In the genomic region with DNA sequence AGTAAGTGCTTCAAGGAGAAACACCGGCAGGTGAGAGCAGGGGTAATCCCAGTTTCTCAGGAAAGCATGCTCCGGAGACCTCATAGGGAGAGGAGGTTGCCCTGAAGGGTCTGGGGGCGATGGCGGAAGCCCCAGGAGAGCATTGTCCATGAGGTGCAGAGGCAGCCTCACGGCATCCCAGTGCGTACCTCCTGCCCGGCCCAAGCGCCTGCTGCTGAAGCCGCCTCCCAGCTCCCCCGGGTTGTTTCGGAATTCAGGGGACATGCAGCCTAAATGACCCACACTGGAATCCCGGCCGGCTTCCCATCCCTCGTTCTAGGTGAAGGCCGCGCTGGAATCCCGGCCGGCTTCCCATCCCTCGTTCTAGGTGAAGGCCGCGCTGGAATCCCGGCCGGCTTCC, we compare ENCODE assay signal across 12 cellular contexts. TPM values are rescaled to one million over a fixed set of nuclear protein-coding genes. Genes with fewer than 3 reads are reported as not detected.
DNase-seq lines count a peak whose midpoint lies in the region; ATAC-seq and TF ChIP-seq lines count a peak whose summit lies in the region.
"Had no signal": no experiment of that assay in that cellular context is flagged by ENCODE, and none has a peak within 500 bp of the region (broad histone marks: within the 10 kb centered on the region; RNA-seq: fewer than 3 reads in every experiment).

No MANE protein-coding gene starts in this region.

- H3K9me3 ChIP-seq in mucosa of stomach (ENCODE audit: control insufficient read depth, low read length), result no peaks in the 10 kb centered on the region
- H3K9me3 ChIP-seq in right atrium auricular region, result no peaks in the 10 kb centered on the region
- H3K9me3 ChIP-seq: MG63 had no signal

- DNase-seq in stimulated activated naive CD8-positive, alpha-beta T cell treated with anti-CD3 and anti-CD28 coated beads, Interleukin-15, amount 100 ng/mL, for 72 hours, result no peak
- no peak for DNase-seq in stimulated activated naive CD8-positive, alpha-beta T cell treated with anti-CD3 and anti-CD28 coated beads, Interleukin-15, Interleukin-2, amounts not matched to agents 100 U/mL and 50 U/mL, for 24 hours
- no peak for DNase-seq in activated T-helper 1 cell treated with anti-CD3 and anti-CD28 coated beads, Interleukin-12 subunit alpha, Interleukin-12 subunit beta, Interleukin-2, Interleukin-4 antibody, amounts not matched to agents 30 ng/mL and 10 ng/mL and 1 ng/mL, durations not matched to agents 14 hours and 24 hours and 36 hours (ENCODE audit: low spot score)
- DNase-seq in NCI-H2029 (lab: John Stamatoyannopoulos, UW), result no peak
- no peak for DNase-seq in right atrium auricular region (ENCODE audit: low spot score)
- no peak for DNase-seq in NCI-H1694 treated with DMSO at 0.1 percent for 48 hours (lab: John Stamatoyannopoulos, UW)
- DNase-seq: activated CD4-positive, alpha-beta T cell treated with anti-CD3 and anti-CD28 coated beads, Interleukin-2, amount 50 U/mL, for 1 hour; activated naive CD4-positive, alpha-beta T cell; MG63 had no signal

- H3K4me3 ChIP-seq in mucosa of stomach (ENCODE audit: low read length), result no peak overlapping the region
- no peak overlapping the region for H3K4me3 ChIP-seq in right atrium auricular region

- intact Hi-C loops in activated T-helper 1 cell treated with anti-CD3 and anti-CD28 coated beads, Interleukin-12 subunit alpha, Interleukin-12 subunit beta, Interleukin-2, Interleukin-4 antibody, amounts not matched to agents 30 ng/mL and 10 ng/mL and 1 ng/mL, durations not matched to agents 14 hours and 24 hours and 36 hours (cut with micrococcal nuclease), result no loop called here

- H3K4me1 ChIP-seq in mucosa of stomach (ENCODE audit: control insufficient read depth, insufficient read depth, low read length), result peaks cover 19% of the 10 kb centered on the region
- peaks cover 0 to 24% of the 10 kb centered on the region in 2 donors for H3K4me1 ChIP-seq in right atrium auricular region

- H3K27ac Mint-ChIP-seq in stimulated activated naive CD8-positive, alpha-beta T cell treated with anti-CD3 and anti-CD28 coated beads, Interleukin-15, amount 100 ng/mL, for 72 hours, result no peak overlapping the region
- H3K27ac Mint-ChIP-seq in activated T-helper 1 cell treated with anti-CD3 and anti-CD28 coated beads, Interleukin-12 subunit alpha, Interleukin-12 subunit beta, Interleukin-2, Interleukin-4 antibody, amounts not matched to agents 30 ng/mL and 10 ng/mL and 1 ng/mL, durations not matched to agents 14 hours and 24 hours and 36 hours, result no peak overlapping the region

- H3K9ac ChIP-seq in mucosa of stomach (ENCODE audit: low read length), result peak overlapping the region; percentile 6

- H3K27me3 Mint-ChIP-seq in stimulated activated naive CD8-positive, alpha-beta T cell treated with anti-CD3 and anti-CD28 coated beads, Interleukin-15, amount 100 ng/mL, for 72 hours, result peaks cover 7% of the 10 kb centered on the region
- H3K27me3 Mint-ChIP-seq in activated T-helper 1 cell treated with anti-CD3 and anti-CD28 coated beads, Interleukin-12 subunit alpha, Interleukin-12 subunit beta, Interleukin-2, Interleukin-4 antibody, amounts not matched to agents 30 ng/mL and 10 ng/mL and 1 ng/mL, durations not matched to agents 14 hours and 24 hours and 36 hours (ENCODE audit: insufficient read depth), result no peaks in the 10 kb centered on the region

- H3K4me1 Mint-ChIP-seq in stimulated activated naive CD8-positive, alpha-beta T cell treated with anti-CD3 and anti-CD28 coated beads, Interleukin-15, amount 100 ng/mL, for 72 hours, result peaks cover 61% of the 10 kb centered on the region
- peaks cover 34% of the 10 kb centered on the region for H3K4me1 Mint-ChIP-seq in activated T-helper 1 cell treated with anti-CD3 and anti-CD28 coated beads, Interleukin-12 subunit alpha, Interleukin-12 subunit beta, Interleukin-2, Interleukin-4 antibody, amounts not matched to agents 30 ng/mL and 10 ng/mL and 1 ng/mL, durations not matched to agents 14 hours and 24 hours and 36 hours (ENCODE audit: low read depth)

- H3K9me3 Mint-ChIP-seq in stimulated activated naive CD8-positive, alpha-beta T cell treated with anti-CD3 and anti-CD28 coated beads, Interleukin-15, amount 100 ng/mL, for 72 hours, result no peaks in the 10 kb centered on the region
- no peaks in the 10 kb centered on the region for H3K9me3 Mint-ChIP-seq in activated T-helper 1 cell treated with anti-CD3 and anti-CD28 coated beads, Interleukin-12 subunit alpha, Interleukin-12 subunit beta, Interleukin-2, Interleukin-4 antibody, amounts not matched to agents 30 ng/mL and 10 ng/mL and 1 ng/mL, durations not matched to agents 14 hours and 24 hours and 36 hours
- H3K9me3 Mint-ChIP-seq: memory B cell had no signal

- no peaks in the 10 kb centered on the region for H3K27me3 ChIP-seq in mucosa of stomach (ENCODE audit: control insufficient read depth, insufficient read depth, low read length)
- no peaks in the 10 kb centered on the region for H3K27me3 ChIP-seq in right atrium auricular region
- H3K27me3 ChIP-seq: MG63 had no signal

- peak overlapping the region; percentile 92 to 99 for H3K4me3 Mint-ChIP-seq in stimulated activated naive CD8-positive, alpha-beta T cell treated with anti-CD3 and anti-CD28 coated beads, Interleukin-15, amount 100 ng/mL, for 72 hours
- peak overlapping the region; percentile 98 for H3K4me3 Mint-ChIP-seq in activated T-helper 1 cell treated with anti-CD3 and anti-CD28 coated beads, Interleukin-12 subunit alpha, Interleukin-12 subunit beta, Interleukin-2, Interleukin-4 antibody, amounts not matched to agents 30 ng/mL and 10 ng/mL and 1 ng/mL, durations not matched to agents 14 hours and 24 hours and 36 hours
- H3K4me3 Mint-ChIP-seq: memory B cell had no signal

- no peak overlapping the region for H3K27ac ChIP-seq in right atrium auricular region

- H3K36me3 Mint-ChIP-seq in activated T-helper 1 cell treated with anti-CD3 and anti-CD28 coated beads, Interleukin-12 subunit alpha, Interleukin-12 subunit beta, Interleukin-2, Interleukin-4 antibody, amounts not matched to agents 30 ng/mL and 10 ng/mL and 1 ng/mL, durations not matched to agents 14 hours and 24 hours and 36 hours (ENCODE audit: low read depth), result peaks cover 10% of the 10 kb centered on the region

- ATAC-seq in stimulated activated naive CD8-positive, alpha-beta T cell treated with anti-CD3 and anti-CD28 coated beads, Interleukin-15, amount 100 ng/mL, for 72 hours, result no peak
- no peak for ATAC-seq in stimulated activated naive CD8-positive, alpha-beta T cell treated with anti-CD3 and anti-CD28 coated beads, Interleukin-15, Interleukin-2, amounts not matched to agents 100 U/mL and 50 U/mL, for 24 hours
- no peak for ATAC-seq in GM18868 (IDR thresholded peaks at IDR 0.05; ENCODE audit: unreplicated experiment)

- TF ChIP-seq CTCF in right atrium auricular region (IDR thresholded peaks at IDR 0.05), result no peak

- H3K36me3 ChIP-seq in mucosa of stomach (ENCODE audit: control insufficient read depth, insufficient read depth, low read length), result no peaks in the 10 kb centered on the region
- no peaks in the 10 kb centered on the region for H3K36me3 ChIP-seq in right atrium auricular region

RNA-seq across cellular contexts. Expression of a gene that starts 2.7 kb away (rescaled TPM):
- 19.4 and 20.9 TPM in 2 replicates for total RNA-seq in activated T-helper 1 cell treated with anti-CD3 and anti-CD28 coated beads, Interleukin-12 subunit alpha, Interleukin-12 subunit beta, Interleukin-2, Interleukin-4 antibody, amounts not matched to agents 30 ng/mL and 10 ng/mL and 1 ng/mL, durations not matched to agents 14 hours and 24 hours and 36 hours
- 1 to 10 TPM; 3.7 to 6.6 TPM for total RNA-seq in right atrium auricular region

RNA-seq across cellular contexts. Expression of a gene that starts 28.7 kb away (rescaled TPM):
- total RNA-seq in activated T-helper 1 cell treated with anti-CD3 and anti-CD28 coated beads, Interleukin-12 subunit alpha, Interleukin-12 subunit beta, Interleukin-2, Interleukin-4 antibody, amounts not matched to agents 30 ng/mL and 10 ng/mL and 1 ng/mL, durations not matched to agents 14 hours and 24 hours and 36 hours, result 45.5 and 46.8 TPM in 2 replicates
- 10 to 100 TPM; 17.7 to 20.8 TPM for total RNA-seq in right atrium auricular region
